ENCODE assay signal across 9 cellular contexts in genomic region chr7:22853138-22853537, GRCh38. TPM values are rescaled to one million over a fixed set of nuclear protein-coding genes. Genes with fewer than 3 reads are reported as not detected.
DNase-seq lines count a peak whose midpoint lies in the region; ATAC-seq and TF ChIP-seq lines count a peak whose summit lies in the region.
"Had no signal": no experiment of that assay in that cellular context is flagged by ENCODE, and none has a peak within 500 bp of the region (broad histone marks: within the 10 kb centered on the region; RNA-seq: fewer than 3 reads in every experiment).

No MANE protein-coding gene starts in this region.

- ATAC-seq in activated T-cell treated with anti-CD3 and anti-CD28 coated beads, Interleukin-2, amount 50 U/mL, for 4 hours, result no peak
- no peak for ATAC-seq in stimulated activated naive B cell treated with anti-CD40 and anti-IgM and Interleukin-4, amounts not matched to agents 10 μg/mL and 1 μg/mL and 100 μg/mL, for 72 hours (replicated peaks)
- ATAC-seq in GM21723 (IDR thresholded peaks at IDR 0.05; ENCODE audit: unreplicated experiment), result no peak

- H3K79me2 ChIP-seq in SU-DHL-6 (ENCODE audit: insufficient read depth, low read length), result peaks cover 26% of the 10 kb centered on the region

- H3K36me3 ChIP-seq in SU-DHL-6 (ENCODE audit: low read length) (peaks cover 15% of the 10 kb centered on the region), iPS-20b (ENCODE audit: insufficient read depth, low read depth, low read length) (peaks cover 22% of the 10 kb centered on the region)
- H3K36me3 ChIP-seq: ovary had no signal

- peaks cover 13% of the 10 kb centered on the region; the same call in 1 of the 2 replicates for H3K4me1 ChIP-seq in iPS-20b (ENCODE audit: insufficient read depth, low read length)

- no peak for TF ChIP-seq CTCF in SU-DHL-6 (IDR thresholded peaks at IDR 0.05; ENCODE audit: insufficient read depth, low read length, poor library complexity, severe bottlenecking)

- in situ Hi-C loops in KBM-7 (cut with MboI; ENCODE audit: low pct_unique_long_range_greater_than_20kb, low sequenced_read_pairs), result no loop called here

- peak overlapping the region; percentile 85 for H3K4me3 Mint-ChIP-seq in activated T-cell treated with anti-CD3 and anti-CD28 coated beads, Interleukin-2, amount 50 U/mL, for 4 hours
- H3K4me3 Mint-ChIP-seq in stimulated activated naive B cell treated with anti-CD40 and anti-IgM and Interleukin-4, amounts not matched to agents 10 μg/mL and 1 μg/mL and 100 μg/mL, for 72 hours, result peak overlapping the region; percentile 93 to 95

- H3K27me3 Mint-ChIP-seq in activated T-cell treated with anti-CD3 and anti-CD28 coated beads, Interleukin-2, amount 50 U/mL, for 4 hours (ENCODE audit: low read depth), result peaks cover 5% of the 10 kb centered on the region
- no peaks in the 10 kb centered on the region for H3K27me3 Mint-ChIP-seq in stimulated activated naive B cell treated with anti-CD40 and anti-IgM and Interleukin-4, amounts not matched to agents 10 μg/mL and 1 μg/mL and 100 μg/mL, for 72 hours

- peak overlapping the region; percentile 47 for H3K4me3 ChIP-seq in SU-DHL-6 (ENCODE audit: insufficient read depth, low read length, poor library complexity, severe bottlenecking)
- peak overlapping the region; percentile 59; the same call in 1 of the 2 replicates for H3K4me3 ChIP-seq in iPS-20b (ENCODE audit: low read length)

- H4K20me1 ChIP-seq in SU-DHL-6 (ENCODE audit: low read depth, low read length), result no peaks in the 10 kb centered on the region

- DNase-seq in activated T-cell treated with anti-CD3 and anti-CD28 coated beads, Interleukin-2, amount 50 U/mL, for 4 hours, result no peak
- no peak for DNase-seq in activated T-cell treated with anti-CD3 and anti-CD28 coated beads, Interleukin-2, amount 50 U/mL, for 1 hour
- no peak for DNase-seq in stimulated activated naive B cell treated with anti-CD40 and anti-IgM and Interleukin-4, amounts not matched to agents 10 μg/mL and 1 μg/mL and 100 μg/mL, for 72 hours
- DNase-seq in head of caudate nucleus, result no peak
- no peak for DNase-seq in KBM-7

- peaks cover 20% of the 10 kb centered on the region for H3K4me1 Mint-ChIP-seq in activated T-cell treated with anti-CD3 and anti-CD28 coated beads, Interleukin-2, amount 50 U/mL, for 4 hours (ENCODE audit: low read depth)
- peaks cover 17 to 31% of the 10 kb centered on the region in 2 donors for H3K4me1 Mint-ChIP-seq in stimulated activated naive B cell treated with anti-CD40 and anti-IgM and Interleukin-4, amounts not matched to agents 10 μg/mL and 1 μg/mL and 100 μg/mL, for 72 hours

- peaks cover 31% of the 10 kb centered on the region for H3F3A ChIP-seq in SU-DHL-6 (ENCODE audit: insufficient read depth)

- H3K36me3 Mint-ChIP-seq in activated T-cell treated with anti-CD3 and anti-CD28 coated beads, Interleukin-2, amount 50 U/mL, for 4 hours (ENCODE audit: insufficient read depth), result peaks cover 13% of the 10 kb centered on the region
- H3K36me3 Mint-ChIP-seq in stimulated activated naive B cell treated with anti-CD40 and anti-IgM and Interleukin-4, amounts not matched to agents 10 μg/mL and 1 μg/mL and 100 μg/mL, for 72 hours, result peaks cover 12 to 14% of the 10 kb centered on the region in 2 donors

- H3K27ac Mint-ChIP-seq in stimulated activated naive B cell treated with anti-CD40 and anti-IgM and Interleukin-4, amounts not matched to agents 10 μg/mL and 1 μg/mL and 100 μg/mL, for 72 hours, result peak overlapping the region; percentile 96

- H3K9me3 ChIP-seq in SU-DHL-6 (ENCODE audit: insufficient read depth, low read length) (no peaks in the 10 kb centered on the region), iPS-20b (ENCODE audit: insufficient read depth, low read depth, low read length) (no peaks in the 10 kb centered on the region)
- H3K9me3 ChIP-seq: ovary had no signal

- intact Hi-C loops in head of caudate nucleus (cut with DNase I), result no loop called here

- H3K27me3 ChIP-seq in SU-DHL-6 (ENCODE audit: low read length), result no peaks in the 10 kb centered on the region
- no peaks in the 10 kb centered on the region for H3K27me3 ChIP-seq in iPS-20b (ENCODE audit: insufficient read depth, low read length)
- H3K27me3 ChIP-seq: ovary had no signal

- peak overlapping the region; percentile 77 for H2AFZ ChIP-seq in SU-DHL-6 (ENCODE audit: low read depth, low read length, severe bottlenecking)

- peak overlapping the region; percentile 54 for H3K4me2 ChIP-seq in SU-DHL-6 (ENCODE audit: low read depth, low read length, poor library complexity, severe bottlenecking)

- no peaks in the 10 kb centered on the region for H3K9me2 ChIP-seq in SU-DHL-6 (replicated peaks; ENCODE audit: insufficient read depth, low read length)

- H3K9me3 Mint-ChIP-seq in activated T-cell treated with anti-CD3 and anti-CD28 coated beads, Interleukin-2, amount 50 U/mL, for 4 hours, result no peaks in the 10 kb centered on the region
- H3K9me3 Mint-ChIP-seq in stimulated activated naive B cell treated with anti-CD40 and anti-IgM and Interleukin-4, amounts not matched to agents 10 μg/mL and 1 μg/mL and 100 μg/mL, for 72 hours, result no peaks in the 10 kb centered on the region

- H3K27ac ChIP-seq in SU-DHL-6 (ENCODE audit: low read depth, low read length) (no peak overlapping the region), iPS-20b (ENCODE audit: low read length) (no peak overlapping the region)

- peak overlapping the region; percentile 99 for H3K9ac ChIP-seq in SU-DHL-6 (ENCODE audit: low read length)
- H3K9ac ChIP-seq in iPS-20b (ENCODE audit: low read depth, low read length), result no peak overlapping the region

RNA-seq across cellular contexts. Expression of gene TOMM7, which starts 30.5 kb away (rescaled TPM):
- total RNA-seq in activated T-cell treated with anti-CD3 and anti-CD28 coated beads, Interleukin-2, amount 50 U/mL, for 4 hours, result 100 to 1,000 TPM; 225 to 255 (median 244) TPM
